In the genomic region with DNA sequence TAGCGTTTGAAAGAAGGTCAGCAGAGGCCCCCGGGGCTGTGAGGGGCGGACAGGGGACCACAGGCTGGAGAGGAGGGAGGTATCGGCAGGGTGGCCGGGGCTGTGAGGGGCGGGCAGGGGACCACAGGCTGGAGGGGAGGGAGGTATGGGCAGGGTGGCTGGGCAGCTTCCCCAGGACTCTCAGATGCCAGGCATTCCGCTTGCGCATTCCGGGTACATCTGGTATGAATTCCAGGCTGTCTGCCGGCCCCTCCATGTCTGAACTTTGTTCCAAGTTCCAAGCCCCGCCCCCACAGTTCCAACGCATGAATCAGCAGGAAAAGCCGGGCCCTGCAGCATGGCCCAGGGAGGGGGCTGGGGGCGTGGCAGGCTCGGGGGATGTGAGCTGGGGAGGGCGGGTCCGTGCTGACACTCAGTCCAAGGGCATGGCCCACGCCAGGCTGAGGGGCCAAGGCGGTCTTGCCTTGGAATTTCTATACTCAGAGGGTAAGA, we compare ENCODE assay signal across 1 cellular context.
TF ChIP-seq lines count a peak whose summit lies in the region.

No MANE protein-coding gene starts in this region.

TF ChIP-seq in HepG2, 621 proteins besides CTCF, POLR2A, EP300 and RAD21 (continued from another document and continues in another):
- no peak for TF ChIP-seq ZNF441 (CRISPR knock-in tag; IDR thresholded peaks at IDR 0.05; ENCODE audit: borderline replicate concordance)
- peak; percentile 78 for TF ChIP-seq BCL6 (CRISPR knock-in tag; IDR thresholded peaks at IDR 0.05)
- peak; percentile 3 for TF ChIP-seq XRCC5 (optimal IDR thresholded peaks at IDR 0.05; ENCODE audit: low read length)
- TF ChIP-seq RCOR2 (CRISPR knock-in tag; IDR thresholded peaks at IDR 0.05) = 0 out of 2 replicates have a peak, but pooled peaks have one; percentile 18
- TF ChIP-seq ZNF773 (CRISPR knock-in tag; IDR thresholded peaks at IDR 0.05; ENCODE audit: borderline replicate concordance) = no peak
- TF ChIP-seq CREM (IDR thresholded peaks at IDR 0.05) = peak; percentile 59; the same call in 1 of the 2 replicates
- no peak for TF ChIP-seq CREM (CRISPR knock-in tag; IDR thresholded peaks at IDR 0.05)
- TF ChIP-seq MLLT10 (CRISPR knock-in tag; IDR thresholded peaks at IDR 0.05) = no peak
- TF ChIP-seq THAP11 (CRISPR knock-in tag; IDR thresholded peaks at IDR 0.05) = peak; percentile 82
- no peak for TF ChIP-seq XBP1 (CRISPR knock-in tag; IDR thresholded peaks at IDR 0.05)
- TF ChIP-seq, protein P1, sequence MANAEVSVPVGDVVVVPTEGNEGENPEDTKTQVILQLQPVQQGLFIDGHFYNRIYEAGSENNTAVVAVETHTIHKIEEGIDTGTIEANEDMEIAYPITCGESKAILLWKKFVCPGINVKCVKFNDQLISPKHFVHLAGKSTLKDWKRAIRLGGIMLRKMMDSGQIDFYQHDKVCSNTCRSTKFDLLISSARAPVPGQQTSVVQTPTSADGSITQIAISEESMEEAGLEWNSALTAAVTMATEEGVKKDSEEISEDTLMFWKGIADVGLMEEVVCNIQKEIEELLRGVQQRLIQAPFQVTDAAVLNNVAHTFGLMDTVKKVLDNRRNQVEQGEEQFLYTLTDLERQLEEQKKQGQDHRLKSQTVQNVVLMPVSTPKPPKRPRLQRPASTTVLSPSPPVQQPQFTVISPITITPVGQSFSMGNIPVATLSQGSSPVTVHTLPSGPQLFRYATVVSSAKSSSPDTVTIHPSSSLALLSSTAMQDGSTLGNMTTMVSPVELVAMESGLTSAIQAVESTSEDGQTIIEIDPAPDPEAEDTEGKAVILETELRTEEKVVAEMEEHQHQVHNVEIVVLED (CRISPR knock-in tag; IDR thresholded peaks at IDR 0.05; ENCODE audit: borderline replicate concordance) = peak; percentile 78; the same call in 1 of the 2 replicates
- TF ChIP-seq KLF9 (CRISPR knock-in tag; IDR thresholded peaks at IDR 0.05; ENCODE audit: low read depth) = peak; percentile 87; the same call in 1 of the 2 replicates
- TF ChIP-seq NCOA2 (CRISPR knock-in tag; IDR thresholded peaks at IDR 0.05) = peak; percentile 68
- TF ChIP-seq NR2F1 (CRISPR knock-in tag; IDR thresholded peaks at IDR 0.05) = peak; percentile 10 to 43; a peak in 2 of 4 replicates
- TF ChIP-seq KAT2B (IDR thresholded peaks at IDR 0.05; ENCODE audit: borderline replicate concordance, low read depth, low read length) = no peak
- TF ChIP-seq RBM39 (IDR thresholded peaks at IDR 0.05; ENCODE audit: low read depth, low read length, poor library complexity, severe bottlenecking) = no peak
- TF ChIP-seq TCF7L2 (IDR thresholded peaks at IDR 0.05; ENCODE audit: low read depth, low read length) = no peak
- TF ChIP-seq ATF7-NPFF (CRISPR knock-in tag; IDR thresholded peaks at IDR 0.05; ENCODE audit: low read depth) = no peak
- TF ChIP-seq, protein P2, sequence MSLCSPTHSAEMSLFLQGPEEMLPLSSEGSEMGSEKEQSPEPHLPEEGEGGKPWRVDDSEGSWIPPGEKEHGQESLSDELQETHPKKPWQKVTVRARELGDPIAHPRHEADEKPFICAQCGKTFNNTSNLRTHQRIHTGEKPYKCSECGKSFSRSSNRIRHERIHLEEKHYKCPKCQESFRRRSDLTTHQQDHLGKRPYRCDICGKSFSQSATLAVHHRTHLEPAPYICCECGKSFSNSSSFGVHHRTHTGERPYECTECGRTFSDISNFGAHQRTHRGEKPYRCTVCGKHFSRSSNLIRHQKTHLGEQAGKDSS (CRISPR knock-in tag; IDR thresholded peaks at IDR 0.05; ENCODE audit: borderline replicate concordance, low read depth) = peak; percentile 68; the same call in 1 of the 2 replicates
- no peak for TF ChIP-seq ZNF24 (IDR thresholded peaks at IDR 0.05)
- 0 out of 2 replicates have a peak, but pooled peaks have one; percentile 8 for TF ChIP-seq ZNF607 (CRISPR knock-in tag; IDR thresholded peaks at IDR 0.05; ENCODE audit: borderline replicate concordance)
- no peak for TF ChIP-seq HNRNPL (IDR thresholded peaks at IDR 0.05; ENCODE audit: low read depth, low read length)
- TF ChIP-seq, protein P3, sequence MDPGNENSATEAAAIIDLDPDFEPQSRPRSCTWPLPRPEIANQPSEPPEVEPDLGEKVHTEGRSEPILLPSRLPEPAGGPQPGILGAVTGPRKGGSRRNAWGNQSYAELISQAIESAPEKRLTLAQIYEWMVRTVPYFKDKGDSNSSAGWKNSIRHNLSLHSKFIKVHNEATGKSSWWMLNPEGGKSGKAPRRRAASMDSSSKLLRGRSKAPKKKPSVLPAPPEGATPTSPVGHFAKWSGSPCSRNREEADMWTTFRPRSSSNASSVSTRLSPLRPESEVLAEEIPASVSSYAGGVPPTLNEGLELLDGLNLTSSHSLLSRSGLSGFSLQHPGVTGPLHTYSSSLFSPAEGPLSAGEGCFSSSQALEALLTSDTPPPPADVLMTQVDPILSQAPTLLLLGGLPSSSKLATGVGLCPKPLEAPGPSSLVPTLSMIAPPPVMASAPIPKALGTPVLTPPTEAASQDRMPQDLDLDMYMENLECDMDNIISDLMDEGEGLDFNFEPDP (CRISPR knock-in tag; conservative IDR thresholded peaks at IDR 0.05) = no peak
- TF ChIP-seq HMG20A (CRISPR knock-in tag; IDR thresholded peaks at IDR 0.05; ENCODE audit: borderline replicate concordance) = peak; percentile 21; the same call in 1 of the 2 replicates
- no peak for TF ChIP-seq NFIB (CRISPR knock-in tag; IDR thresholded peaks at IDR 0.05; ENCODE audit: borderline replicate concordance)
- TF ChIP-seq NCOA1 (CRISPR knock-in tag; IDR thresholded peaks at IDR 0.05) = no peak; the same call in 1 of the 2 replicates
- peak; percentile 46 for TF ChIP-seq FOXA3 (CRISPR knock-in tag; IDR thresholded peaks at IDR 0.05)
- 0 out of 2 replicates have a peak, but pooled peaks have one; percentile 15 for TF ChIP-seq CBX5 (CRISPR knock-in tag; IDR thresholded peaks at IDR 0.05; ENCODE audit: borderline replicate concordance)
- peak; percentile 65 for TF ChIP-seq PPARG (CRISPR knock-in tag; conservative IDR thresholded peaks at IDR 0.05)
- no peak for TF ChIP-seq TCF7 (IDR thresholded peaks at IDR 0.05; ENCODE audit: low read depth)
- TF ChIP-seq ZBTB3 (CRISPR knock-in tag; IDR thresholded peaks at IDR 0.05; ENCODE audit: borderline replicate concordance, low read depth) = no peak
- TF ChIP-seq FOXK1 (CRISPR knock-in tag; IDR thresholded peaks at IDR 0.05; ENCODE audit: borderline replicate concordance, low read depth) = peak; percentile 77; the same call in 1 of the 2 replicates
- TF ChIP-seq, protein P4, sequence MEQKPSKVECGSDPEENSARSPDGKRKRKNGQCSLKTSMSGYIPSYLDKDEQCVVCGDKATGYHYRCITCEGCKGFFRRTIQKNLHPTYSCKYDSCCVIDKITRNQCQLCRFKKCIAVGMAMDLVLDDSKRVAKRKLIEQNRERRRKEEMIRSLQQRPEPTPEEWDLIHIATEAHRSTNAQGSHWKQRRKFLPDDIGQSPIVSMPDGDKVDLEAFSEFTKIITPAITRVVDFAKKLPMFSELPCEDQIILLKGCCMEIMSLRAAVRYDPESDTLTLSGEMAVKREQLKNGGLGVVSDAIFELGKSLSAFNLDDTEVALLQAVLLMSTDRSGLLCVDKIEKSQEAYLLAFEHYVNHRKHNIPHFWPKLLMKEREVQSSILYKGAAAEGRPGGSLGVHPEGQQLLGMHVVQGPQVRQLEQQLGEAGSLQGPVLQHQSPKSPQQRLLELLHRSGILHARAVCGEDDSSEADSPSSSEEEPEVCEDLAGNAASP (CRISPR knock-in tag; IDR thresholded peaks at IDR 0.05; ENCODE audit: borderline replicate concordance) = 0 out of 2 replicates have a peak, but pooled peaks have one; percentile 46
- TF ChIP-seq, protein P5, sequence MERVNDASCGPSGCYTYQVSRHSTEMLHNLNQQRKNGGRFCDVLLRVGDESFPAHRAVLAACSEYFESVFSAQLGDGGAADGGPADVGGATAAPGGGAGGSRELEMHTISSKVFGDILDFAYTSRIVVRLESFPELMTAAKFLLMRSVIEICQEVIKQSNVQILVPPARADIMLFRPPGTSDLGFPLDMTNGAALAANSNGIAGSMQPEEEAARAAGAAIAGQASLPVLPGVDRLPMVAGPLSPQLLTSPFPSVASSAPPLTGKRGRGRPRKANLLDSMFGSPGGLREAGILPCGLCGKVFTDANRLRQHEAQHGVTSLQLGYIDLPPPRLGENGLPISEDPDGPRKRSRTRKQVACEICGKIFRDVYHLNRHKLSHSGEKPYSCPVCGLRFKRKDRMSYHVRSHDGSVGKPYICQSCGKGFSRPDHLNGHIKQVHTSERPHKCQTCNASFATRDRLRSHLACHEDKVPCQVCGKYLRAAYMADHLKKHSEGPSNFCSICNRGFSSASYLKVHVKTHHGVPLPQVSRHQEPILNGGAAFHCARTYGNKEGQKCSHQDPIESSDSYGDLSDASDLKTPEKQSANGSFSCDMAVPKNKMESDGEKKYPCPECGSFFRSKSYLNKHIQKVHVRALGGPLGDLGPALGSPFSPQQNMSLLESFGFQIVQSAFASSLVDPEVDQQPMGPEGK (CRISPR knock-in tag; IDR thresholded peaks at IDR 0.05) = peak; percentile 94
- TF ChIP-seq KDM4B (CRISPR knock-in tag; IDR thresholded peaks at IDR 0.05) = 0 out of 2 replicates have a peak, but pooled peaks have one; percentile 41
- no peak for TF ChIP-seq ZNF292 (CRISPR knock-in tag; IDR thresholded peaks at IDR 0.05; ENCODE audit: borderline replicate concordance, low read depth)
- peak; percentile 80 for TF ChIP-seq MXD4 (CRISPR knock-in tag; IDR thresholded peaks at IDR 0.05)
- peak; percentile 81 to 91 for TF ChIP-seq MAFK (conservative IDR thresholded peaks at IDR 0.05 in 1 of 2, IDR thresholded peaks at IDR 0.05 in 1 of 2; ENCODE audit: low read length in 2 of 2)
- peak; percentile 64; the same call in 1 of the 2 replicates for TF ChIP-seq NR2F2 (IDR thresholded peaks at IDR 0.05; ENCODE audit: borderline replicate concordance, low read depth)
- TF ChIP-seq TSC22D2 (CRISPR knock-in tag; IDR thresholded peaks at IDR 0.05; ENCODE audit: borderline replicate concordance) = no peak
- peak; percentile 52; the same call in 1 of the 2 replicates for TF ChIP-seq ZNF317 (CRISPR knock-in tag; IDR thresholded peaks at IDR 0.05)
- TF ChIP-seq GPN1 (CRISPR knock-in tag; IDR thresholded peaks at IDR 0.05; ENCODE audit: borderline replicate concordance) = no peak
- TF ChIP-seq SMAD3 (CRISPR knock-in tag; IDR thresholded peaks at IDR 0.05) = 0 out of 2 replicates have a peak, but pooled peaks have one; percentile 40
- TF ChIP-seq SP4 (CRISPR knock-in tag; IDR thresholded peaks at IDR 0.05) = no peak
- TF ChIP-seq ZNF670 (CRISPR knock-in tag; IDR thresholded peaks at IDR 0.05; ENCODE audit: borderline replicate concordance) = no peak
- no peak for TF ChIP-seq RBAK (CRISPR knock-in tag; IDR thresholded peaks at IDR 0.05)
- no peak for TF ChIP-seq HHEX (CRISPR knock-in tag; IDR thresholded peaks at IDR 0.05)
- peak; percentile 16; the same call in 1 of the 2 replicates for TF ChIP-seq YEATS4 (CRISPR knock-in tag; IDR thresholded peaks at IDR 0.05; ENCODE audit: borderline replicate concordance)
- no peak for TF ChIP-seq ZNF782 (CRISPR knock-in tag; IDR thresholded peaks at IDR 0.05; ENCODE audit: borderline replicate concordance)
- no peak for TF ChIP-seq PCBP2 (optimal IDR thresholded peaks at IDR 0.05; ENCODE audit: low read depth, low read length, poor library complexity, severe bottlenecking)
- peak; percentile 19; the same call in 1 of the 2 replicates for TF ChIP-seq HCFC1 (IDR thresholded peaks at IDR 0.05; ENCODE audit: low read depth, low read length)
- no peak for TF ChIP-seq TBX3 (IDR thresholded peaks at IDR 0.05; ENCODE audit: borderline replicate concordance)
- TF ChIP-seq, protein P6, sequence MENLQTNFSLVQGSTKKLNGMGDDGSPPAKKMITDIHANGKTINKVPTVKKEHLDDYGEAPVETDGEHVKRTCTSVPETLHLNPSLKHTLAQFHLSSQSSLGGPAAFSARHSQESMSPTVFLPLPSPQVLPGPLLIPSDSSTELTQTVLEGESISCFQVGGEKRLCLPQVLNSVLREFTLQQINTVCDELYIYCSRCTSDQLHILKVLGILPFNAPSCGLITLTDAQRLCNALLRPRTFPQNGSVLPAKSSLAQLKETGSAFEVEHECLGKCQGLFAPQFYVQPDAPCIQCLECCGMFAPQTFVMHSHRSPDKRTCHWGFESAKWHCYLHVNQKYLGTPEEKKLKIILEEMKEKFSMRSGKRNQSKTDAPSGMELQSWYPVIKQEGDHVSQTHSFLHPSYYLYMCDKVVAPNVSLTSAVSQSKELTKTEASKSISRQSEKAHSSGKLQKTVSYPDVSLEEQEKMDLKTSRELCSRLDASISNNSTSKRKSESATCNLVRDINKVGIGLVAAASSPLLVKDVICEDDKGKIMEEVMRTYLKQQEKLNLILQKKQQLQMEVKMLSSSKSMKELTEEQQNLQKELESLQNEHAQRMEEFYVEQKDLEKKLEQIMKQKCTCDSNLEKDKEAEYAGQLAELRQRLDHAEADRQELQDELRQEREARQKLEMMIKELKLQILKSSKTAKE (CRISPR knock-in tag; IDR thresholded peaks at IDR 0.05; ENCODE audit: borderline replicate concordance) = peak; percentile 93
- TF ChIP-seq, protein P7, sequence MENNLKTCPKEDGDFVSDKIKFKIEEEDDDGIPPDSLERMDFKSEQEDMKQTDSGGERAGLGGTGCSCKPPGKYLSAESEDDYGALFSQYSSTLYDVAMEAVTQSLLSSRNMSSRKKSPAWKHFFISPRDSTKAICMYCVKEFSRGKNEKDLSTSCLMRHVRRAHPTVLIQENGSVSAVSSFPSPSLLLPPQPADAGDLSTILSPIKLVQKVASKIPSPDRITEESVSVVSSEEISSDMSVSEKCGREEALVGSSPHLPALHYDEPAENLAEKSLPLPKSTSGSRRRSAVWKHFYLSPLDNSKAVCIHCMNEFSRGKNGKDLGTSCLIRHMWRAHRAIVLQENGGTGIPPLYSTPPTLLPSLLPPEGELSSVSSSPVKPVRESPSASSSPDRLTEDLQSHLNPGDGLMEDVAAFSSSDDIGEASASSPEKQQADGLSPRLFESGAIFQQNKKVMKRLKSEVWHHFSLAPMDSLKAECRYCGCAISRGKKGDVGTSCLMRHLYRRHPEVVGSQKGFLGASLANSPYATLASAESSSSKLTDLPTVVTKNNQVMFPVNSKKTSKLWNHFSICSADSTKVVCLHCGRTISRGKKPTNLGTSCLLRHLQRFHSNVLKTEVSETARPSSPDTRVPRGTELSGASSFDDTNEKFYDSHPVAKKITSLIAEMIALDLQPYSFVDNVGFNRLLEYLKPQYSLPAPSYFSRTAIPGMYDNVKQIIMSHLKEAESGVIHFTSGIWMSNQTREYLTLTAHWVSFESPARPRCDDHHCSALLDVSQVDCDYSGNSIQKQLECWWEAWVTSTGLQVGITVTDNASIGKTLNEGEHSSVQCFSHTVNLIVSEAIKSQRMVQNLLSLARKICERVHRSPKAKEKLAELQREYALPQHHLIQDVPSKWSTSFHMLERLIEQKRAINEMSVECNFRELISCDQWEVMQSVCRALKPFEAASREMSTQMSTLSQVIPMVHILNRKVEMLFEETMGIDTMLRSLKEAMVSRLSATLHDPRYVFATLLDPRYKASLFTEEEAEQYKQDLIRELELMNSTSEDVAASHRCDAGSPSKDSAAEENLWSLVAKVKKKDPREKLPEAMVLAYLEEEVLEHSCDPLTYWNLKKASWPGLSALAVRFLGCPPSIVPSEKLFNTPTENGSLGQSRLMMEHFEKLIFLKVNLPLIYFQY (CRISPR knock-in tag; IDR thresholded peaks at IDR 0.05; ENCODE audit: borderline replicate concordance) = no peak
